In the genomic region with DNA sequence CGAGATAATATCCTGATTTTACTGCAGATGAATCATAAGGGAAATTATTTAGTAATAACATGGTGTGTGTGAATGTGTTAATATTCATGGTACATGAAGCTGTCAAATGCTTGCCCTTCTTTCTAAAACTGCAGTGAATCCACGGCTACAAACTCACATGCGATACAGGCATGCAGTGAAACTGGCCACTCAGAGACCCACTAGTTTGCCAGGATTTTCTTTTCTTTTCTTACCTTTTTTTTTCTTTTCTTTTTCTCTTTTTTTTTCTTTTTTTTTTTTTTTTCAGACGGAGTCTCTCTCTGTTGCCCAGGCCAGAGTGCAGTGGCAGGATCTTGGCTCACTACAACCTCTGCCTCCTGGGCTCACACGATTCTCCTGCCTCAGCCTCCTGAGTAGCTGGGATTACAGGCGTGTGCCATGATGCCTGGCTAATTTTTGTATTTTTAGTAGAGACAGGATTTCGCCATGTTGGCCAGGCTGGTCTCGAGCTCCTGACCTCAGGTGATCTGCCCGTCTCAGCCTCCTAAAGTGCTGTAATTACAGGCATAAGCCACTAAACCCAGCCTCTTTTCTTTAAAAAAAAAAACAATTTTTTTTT, we compare ENCODE assay signal across 12 cellular contexts. TPM values are rescaled to one million over a fixed set of nuclear protein-coding genes. Genes with fewer than 3 reads are reported as not detected.
DNase-seq lines count a peak whose midpoint lies in the region; ATAC-seq and TF ChIP-seq lines count a peak whose summit lies in the region.
"Not testable (repeated sequence)": the region's sequence is repeated elsewhere in the genome, so short reads cannot be mapped to it uniquely, and the experiment has no call there.
"Had no signal": no experiment of that assay in that cellular context is flagged by ENCODE, and none has a peak within 500 bp of the region (broad histone marks: within the 10 kb centered on the region; RNA-seq: fewer than 3 reads in every experiment).

No MANE protein-coding gene starts in this region.

- not testable (repeated sequence) for H3K9me3 ChIP-seq in RWPE2 (ENCODE audit: severe bottlenecking); right atrium auricular region; skeletal muscle tissue (ENCODE audit: control insufficient read depth in 3 of 3, low read length in 3 of 3)

- H3K4me1 Mint-ChIP-seq in activated naive CD8-positive, alpha-beta T cell (ENCODE audit: low read depth) = peaks cover 11% of the 10 kb centered on the region
- H3K4me1 Mint-ChIP-seq in brain (peaks cover 33% of the 10 kb centered on the region), nephron progenitor cell (peaks cover 36% of the 10 kb centered on the region)

- not testable (repeated sequence) for H3K27me3 Mint-ChIP-seq in activated naive CD8-positive, alpha-beta T cell
- peaks cover 22% of the 10 kb centered on the region for H3K27me3 Mint-ChIP-seq in brain
- H3K27me3 Mint-ChIP-seq in nephron progenitor cell (ENCODE audit: low read depth, poor library complexity) = peaks cover 13% of the 10 kb centered on the region

- peaks cover 12% of the 10 kb centered on the region for H3K4me1 ChIP-seq in RWPE2 (ENCODE audit: insufficient read depth, poor library complexity, severe bottlenecking)
- H3K4me1 ChIP-seq in right atrium auricular region = peaks cover 0 to 39% of the 10 kb centered on the region in 2 donors
- peaks cover 25 to 29% (median 28%) of the 10 kb centered on the region in 3 donors for H3K4me1 ChIP-seq in skeletal muscle tissue (ENCODE audit: control insufficient read depth in 3 of 3, insufficient read depth in 3 of 3, low read length in 3 of 3)

- not testable (repeated sequence) for H3K4me3 ChIP-seq in RWPE2 (ENCODE audit: severe bottlenecking); right atrium auricular region
- H3K4me3 ChIP-seq in skeletal muscle tissue (ENCODE audit: low read length in 3 of 3) = peak overlapping the region in 1 of 3 donors; percentile 24

- peak; percentile 31 for DNase-seq in DMS 273 (lab: John Stamatoyannopoulos, UW; ENCODE audit: unreplicated experiment)
- not testable (repeated sequence) for DNase-seq in RWPE2 (ENCODE audit: low spot score); right atrium auricular region (ENCODE audit: low spot score); nephron progenitor cell

- H3K9me3 Mint-ChIP-seq in activated naive CD8-positive, alpha-beta T cell (ENCODE audit: low read depth); brain; nephron progenitor cell: not testable (repeated sequence)

- not testable (repeated sequence) for H3K27ac Mint-ChIP-seq in activated naive CD8-positive, alpha-beta T cell
- peak overlapping the region in 3 of 5 experiments; percentile 9 to 51 (median 49) for H3K27ac Mint-ChIP-seq in brain
- H3K27ac Mint-ChIP-seq in nephron progenitor cell = peak overlapping the region; percentile 39

- not testable (repeated sequence) for H3K27me3 ChIP-seq in RWPE2 (ENCODE audit: insufficient read depth, poor library complexity, severe bottlenecking); right atrium auricular region; skeletal muscle tissue (ENCODE audit: control insufficient read depth in 3 of 3, insufficient read depth in 3 of 3, low read length in 3 of 3)

- H3K4me3 Mint-ChIP-seq in activated naive CD8-positive, alpha-beta T cell = peak overlapping the region; percentile 38
- peak overlapping the region in 4 of 5 experiments; percentile 61 to 96 (median 88) for H3K4me3 Mint-ChIP-seq in brain
- H3K4me3 Mint-ChIP-seq in nephron progenitor cell = peak overlapping the region; percentile 45

- not testable (repeated sequence) for H3K36me3 Mint-ChIP-seq in activated naive CD8-positive, alpha-beta T cell; brain; nephron progenitor cell (ENCODE audit: low read depth)

- H3K27ac ChIP-seq in RWPE2 (ENCODE audit: poor library complexity, severe bottlenecking) (peak overlapping the region; percentile 60), right atrium auricular region (peak overlapping the region; percentile 84 to 93), skeletal muscle tissue (ENCODE audit: low read depth, low read length) (peak overlapping the region; percentile 81)

- not testable (repeated sequence) for TF ChIP-seq CTCF in RWPE2 (IDR thresholded peaks at IDR 0.05; ENCODE audit: poor library complexity, severe bottlenecking); brain (conservative IDR thresholded peaks at IDR 0.05); right atrium auricular region (IDR thresholded peaks at IDR 0.05); nephron progenitor cell (IDR thresholded peaks at IDR 0.05)

- H3K36me3 ChIP-seq in RWPE2 (ENCODE audit: low read depth); right atrium auricular region; skeletal muscle tissue (ENCODE audit: control insufficient read depth in 3 of 3, insufficient read depth in 3 of 3, low read length in 3 of 3): not testable (repeated sequence)

- ATAC-seq in RWPE2 (ENCODE audit: low read depth) = not testable (repeated sequence)

- peak overlapping the region in 1 of 3 donors; percentile 10 for H3K9ac ChIP-seq in skeletal muscle tissue (ENCODE audit: low read depth in 1 of 3, low read length in 3 of 3)

RNA-seq across cellular contexts. Expression of a gene that starts 2.2 kb away (rescaled TPM):
- polyA plus RNA-seq in brain (ENCODE audit: insufficient read depth, low read depth, low replicate concordance) = 4.8 TPM
- 10 to 100 TPM; 16.9 to 19.9 TPM for total RNA-seq in right atrium auricular region
- total RNA-seq in skeletal muscle tissue = 4.2 TPM
- total RNA-seq: LHCN-M2 had no signal

RNA-seq across cellular contexts. Expression of a gene that starts 26.4 kb away (rescaled TPM):
- 89.5 TPM for polyA plus RNA-seq in brain (ENCODE audit: insufficient read depth, low read depth, low replicate concordance)
- total RNA-seq in right atrium auricular region = 10 to 100 TPM; 61.1 to 64.3 TPM
- total RNA-seq in skeletal muscle tissue = 24.5 TPM

RNA-seq across cellular contexts. Expression of a gene that starts 28.9 kb away (rescaled TPM):
- 67.0 TPM for polyA plus RNA-seq in brain (ENCODE audit: insufficient read depth, low read depth, low replicate concordance)
- total RNA-seq in right atrium auricular region = 10 to 100 TPM; 19.2 to 33.3 TPM
- total RNA-seq in skeletal muscle tissue = 28.2 TPM

RNA-seq across cellular contexts. Expression of a gene that starts 37.6 kb away (rescaled TPM):
- polyA plus RNA-seq in brain (ENCODE audit: insufficient read depth, low read depth, low replicate concordance) = 3.2 TPM
- total RNA-seq in right atrium auricular region = 1 to 10 TPM; 1.0 to 5.9 TPM
- 5.7 TPM for total RNA-seq in skeletal muscle tissue

RNA-seq across cellular contexts. Expression of a gene that starts 47.0 kb away (rescaled TPM):
- polyA plus RNA-seq in brain (ENCODE audit: insufficient read depth, low read depth, low replicate concordance) = not detected
- total RNA-seq in right atrium auricular region (under 1 TPM in 1 of 2 donors, not detected in 1; 0.19 TPM), skeletal muscle tissue (under 0.01 TPM)
- total RNA-seq: Calu3; CD8-positive, alpha-beta memory T cell; H7; LHCN-M2; Right ventricle myocardium superior had no signal
- polyA plus RNA-seq: CD8-positive, alpha-beta memory T cell had no signal

Comparison
In these comparisons a context has a peak if more than half of its experiments do, and no peak if none do; other contexts are left out.
1. H3K4me3 Mint-ChIP-seq: peak in every context shown above with its lines; median percentile 88 in brain; 45 in nephron progenitor cell; 38 in activated naive CD8-positive, alpha-beta T cell.